Comparison of ENCODE assay signal across 10 cellular contexts in the genomic region with DNA sequence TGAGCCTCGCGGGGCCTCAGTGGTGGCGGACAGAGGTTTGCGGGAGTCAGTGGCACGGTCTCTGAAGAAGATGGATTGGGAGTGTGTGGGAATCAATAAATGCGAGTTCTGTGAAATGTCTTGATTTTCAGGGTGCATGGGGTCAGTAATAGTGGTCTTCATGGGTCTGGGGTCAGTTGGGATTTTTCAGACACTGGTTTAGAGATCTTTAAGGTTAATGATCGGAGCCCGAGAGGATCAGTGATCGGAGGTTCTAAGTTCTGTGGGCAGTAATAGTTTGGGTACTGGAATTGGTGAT. TPM values are rescaled to one million over a fixed set of nuclear protein-coding genes. Genes with fewer than 3 reads are reported as not detected.
DNase-seq lines count a peak whose midpoint lies in the region; ATAC-seq, FAIRE-seq and TF ChIP-seq lines count a peak whose summit lies in the region.
"Had no signal": no experiment of that assay in that cellular context is flagged by ENCODE, and none has a peak within 500 bp of the region (broad histone marks: within the 10 kb centered on the region; RNA-seq: fewer than 3 reads in every experiment).

No MANE protein-coding gene starts in this region.

- TF ChIP-seq CTCF in astrocyte of the spinal cord (IDR thresholded peaks at IDR 0.05; ENCODE audit: low read depth, low read length) (no peak), kidney (IDR thresholded peaks at IDR 0.05; ENCODE audit: borderline replicate concordance, extremely low read depth, insufficient read depth) (no peak)

- peak; percentile 24 for TF ChIP-seq POLR2A in GM15510 (IDR thresholded peaks at IDR 0.05; ENCODE audit: borderline replicate concordance, extremely low read depth, insufficient read length)
- no peak for TF ChIP-seq POLR2A in GM12892 (IDR thresholded peaks at IDR 0.05; ENCODE audit: low read depth, low read length)

- in situ Hi-C loops in astrocyte of the spinal cord (cut with HindIII; ENCODE audit: low sequenced_read_pairs), result no loop called here

- H3K9me3 ChIP-seq in kidney (ENCODE audit: control insufficient read depth in 1 of 2, low read length in 2 of 2), result no peaks in the 10 kb centered on the region
- H3K9me3 ChIP-seq in stomach smooth muscle (ENCODE audit: control insufficient read depth in 2 of 2, low read length in 2 of 2), result no peaks in the 10 kb centered on the region

- FAIRE-seq in kidney (lab: Jason Lieb, UNC) (no peak), GM12892 (lab: Jason Lieb, UNC) (no peak)
- FAIRE-seq: RCC 7860 had no signal

- peak overlapping the region; percentile 95 to 98 for H3K27ac ChIP-seq in kidney (ENCODE audit: low read depth in 2 of 2, low read length in 2 of 2)
- H3K27ac ChIP-seq in stomach smooth muscle (ENCODE audit: low read length), result peak overlapping the region; percentile 99

- H3K4me1 ChIP-seq in kidney (ENCODE audit: control insufficient read depth in 1 of 2, insufficient read depth in 1 of 2, low read depth in 1 of 2, low read length in 2 of 2), result peaks cover 9 to 15% of the 10 kb centered on the region in 2 donors
- H3K4me1 ChIP-seq in stomach smooth muscle (ENCODE audit: control insufficient read depth, insufficient read depth, low read length), result peaks cover 11% of the 10 kb centered on the region

- intact Hi-C loops in kidney (cut with DNase I), result no loop called here

- DNase-seq in astrocyte of the spinal cord (ENCODE audit: low read depth, low spot score) (no peak), kidney (no peak), NOMO-1 treated with DMSO at 0.1 percent for 48 hours (lab: John Stamatoyannopoulos, UW; ENCODE audit: unreplicated experiment) (no peak), GM12892 (ENCODE audit: insufficient read length) (no peak)
- DNase-seq: foreskin melanocyte had no signal

- no peak for ATAC-seq in GM19467 (IDR thresholded peaks at IDR 0.05; ENCODE audit: unreplicated experiment)
- ATAC-seq in HG03159 (IDR thresholded peaks at IDR 0.05; ENCODE audit: unreplicated experiment), result no peak

- H3K27me3 ChIP-seq in stomach smooth muscle (ENCODE audit: control insufficient read depth in 1 of 2, insufficient read depth in 2 of 2, low read length in 2 of 2), result no peaks in the 10 kb centered on the region

- H3K9ac ChIP-seq in kidney (ENCODE audit: low read length in 2 of 2) (peak overlapping the region; percentile 64 to 85), stomach smooth muscle (ENCODE audit: low read length in 2 of 2) (peak overlapping the region; percentile 95 to 98)

- H3K36me3 ChIP-seq in kidney (ENCODE audit: control insufficient read depth in 1 of 2, insufficient read depth in 2 of 2, low read length in 2 of 2), result peaks cover 0 to 5% of the 10 kb centered on the region in 2 donors
- peaks cover 7 to 15% of the 10 kb centered on the region in 2 donors for H3K36me3 ChIP-seq in stomach smooth muscle (ENCODE audit: control insufficient read depth in 2 of 2, insufficient read depth in 2 of 2, low read length in 2 of 2)

- H3K4me3 ChIP-seq in astrocyte of the spinal cord (ENCODE audit: low read depth, low read length) (peak overlapping the region; percentile 75), kidney (ENCODE audit: low read length in 2 of 2) (peak overlapping the region; percentile 89), stomach smooth muscle (ENCODE audit: low read length in 2 of 2) (peak overlapping the region; percentile 99 to 100)

RNA-seq across cellular contexts. Expression of gene ZNF793, which starts 0.4 kb away (rescaled TPM):
- 12.9 TPM for total RNA-seq in kidney
- 4.3 TPM for polyA plus RNA-seq in kidney (ENCODE audit: insufficient read depth, low read depth, low replicate concordance)
- polyA plus RNA-seq in GM12892 (2012; ENCODE audit: missing spikeins), result 1.1 TPM

RNA-seq across cellular contexts. Expression of gene ZNF570, which starts 38.0 kb away (rescaled TPM):
- 8.2 TPM for total RNA-seq in kidney
- polyA plus RNA-seq in kidney (ENCODE audit: insufficient read depth, low read depth, low replicate concordance), result 2.4 TPM
- 2.0 TPM for polyA plus RNA-seq in GM12892 (2012; ENCODE audit: missing spikeins)

RNA-seq across cellular contexts. Expression of gene ZNF569, which starts 39.9 kb away (rescaled TPM):
- total RNA-seq in kidney, result 6.9 TPM
- polyA plus RNA-seq in kidney (ENCODE audit: insufficient read depth, low read depth, low replicate concordance), result 2.7 TPM
- polyA plus RNA-seq in GM12892 (2012; ENCODE audit: missing spikeins), result 3.5 TPM
